Comparison of ENCODE assay signal across 22 cellular contexts in genomic region chr2:33144243-33144642, GRCh38.
DNase-seq lines count a peak whose midpoint lies in the region; FAIRE-seq and TF ChIP-seq lines count a peak whose summit lies in the region.
"Had no signal": no experiment of that assay in that cellular context is flagged by ENCODE, and none has a peak within 500 bp of the region (broad histone marks: within the 10 kb centered on the region; RNA-seq: fewer than 3 reads in every experiment).

No MANE protein-coding gene starts in this region.

- intact Hi-C loops in sigmoid colon (cut with DNase I) (no loop called here), Caco-2 (cut with micrococcal nuclease; ENCODE audit: unreplicated experiment) (no loop called here)

- peak overlapping the region; percentile 6 to 74 (median 68) for H3K27ac ChIP-seq in sigmoid colon
- H3K27ac ChIP-seq: KMS-11 had no signal

- no peak overlapping the region for H3K27ac Mint-ChIP-seq in Caco-2 (ENCODE audit: unreplicated experiment)
- H3K27ac Mint-ChIP-seq: CD4-positive, alpha-beta memory T cell; GM23338 had no signal

- no peaks in the 10 kb centered on the region for H3K27me3 ChIP-seq in sigmoid colon
- no peaks in the 10 kb centered on the region for H3K27me3 ChIP-seq in Caco-2 (replicated peaks; ENCODE audit: control insufficient read depth, insufficient read depth, low read length)

- TF ChIP-seq EP300 in sigmoid colon (IDR thresholded peaks at IDR 0.05): no peak

- POLR2A ChIA-PET in Caco-2 (lab: Charles Lee): no interaction called here

- no peaks in the 10 kb centered on the region for H3K9me3 ChIP-seq in sigmoid colon
- no peaks in the 10 kb centered on the region for H3K9me3 ChIP-seq in Caco-2
- H3K9me3 ChIP-seq: BE2C had no signal

- H3K4me1 ChIP-seq in sigmoid colon: peaks cover 0 to 81% (median 58%) of the 10 kb centered on the region in 4 donors
- no peaks in the 10 kb centered on the region for H3K4me1 ChIP-seq in Caco-2
- H3K4me1 ChIP-seq: BE2C had no signal

- DNase-seq in AG09319 (ENCODE audit: extremely low read depth, low read depth): peak; percentile 57
- DNase-seq in RPMI7951 (ENCODE audit: low read depth): peak; percentile 23
- DNase-seq in fibroblast of mammary gland (ENCODE audit: low read depth): peak; percentile 54
- DNase-seq in sigmoid colon: no peak
- no peak for DNase-seq in Caco-2
- no peak for DNase-seq in effector CD8-positive, alpha-beta T cell (lab: John Stamatoyannopoulos, UW)
- DNase-seq in NCI-H146 treated with DMSO at 0.1 percent for 48 hours (lab: John Stamatoyannopoulos, UW; ENCODE audit: unreplicated experiment): no peak
- DNase-seq in urothelium cell line (ENCODE audit: low spot score): no peak
- DNase-seq: ACHN; BE2C; CD4-positive, alpha-beta memory T cell; DMS79 treated with DMSO at 0.1 percent for 48 hours; GF-D8; MM.1S; NCI-H1105 treated with DMSO at 0.1 percent for 48 hours; NCI-H1930; NCI-H2171 treated with DMSO at 0.1 percent for 48 hours; NCI-H510A; SHP77 had no signal

- H3K36me3 Mint-ChIP-seq in Caco-2 (ENCODE audit: insufficient read depth, unreplicated experiment): no peaks in the 10 kb centered on the region
- H3K36me3 Mint-ChIP-seq: CD4-positive, alpha-beta memory T cell had no signal

- no peak for TF ChIP-seq POLR2A in sigmoid colon (IDR thresholded peaks at IDR 0.05)

- no peak overlapping the region for H3K4me3 ChIP-seq in fibroblast of mammary gland (ENCODE audit: control insufficient read depth, low read depth, low read length)
- no peak overlapping the region for H3K4me3 ChIP-seq in sigmoid colon
- H3K4me3 ChIP-seq in Caco-2 (ENCODE audit: low read depth, low read length): no peak overlapping the region
- H3K4me3 ChIP-seq: GM23338 had no signal

- no peak overlapping the region for H3K4me3 Mint-ChIP-seq in Caco-2 (ENCODE audit: unreplicated experiment)
- H3K4me3 Mint-ChIP-seq: CD4-positive, alpha-beta memory T cell; GM23338 had no signal

- CTCF ChIA-PET in Caco-2 (lab: Charles Lee): no interaction called here

- FAIRE-seq in urothelium cell line (lab: Jason Lieb, UNC): no peak
- FAIRE-seq: D721Med had no signal

- H3K27me3 Mint-ChIP-seq in Caco-2 (ENCODE audit: insufficient read depth, unreplicated experiment): no peaks in the 10 kb centered on the region

- no peaks in the 10 kb centered on the region for H3K9me3 Mint-ChIP-seq in Caco-2 (ENCODE audit: unreplicated experiment)
- H3K9me3 Mint-ChIP-seq: GM23338 had no signal

- no peak for TF ChIP-seq CTCF in AG09319 (IDR thresholded peaks at IDR 0.05; ENCODE audit: low read depth, low read length)
- no peak for TF ChIP-seq CTCF in fibroblast of mammary gland (conservative IDR thresholded peaks at IDR 0.05; ENCODE audit: control insufficient read depth, insufficient read depth, low read depth, low read length)
- no peak for TF ChIP-seq CTCF in sigmoid colon (IDR thresholded peaks at IDR 0.05)
- TF ChIP-seq CTCF in Caco-2 (IDR thresholded peaks at IDR 0.05; ENCODE audit: insufficient read depth in 1 of 2, low read depth in 1 of 2, low read length in 1 of 2, severe bottlenecking in 1 of 2, unreplicated experiment in 1 of 2): no peak

- H3K36me3 ChIP-seq in sigmoid colon (no peaks in the 10 kb centered on the region), Caco-2 (ENCODE audit: control insufficient read depth, insufficient read depth, low read length) (no peaks in the 10 kb centered on the region)
- H3K36me3 ChIP-seq: BE2C had no signal

- BruUV-seq in Caco-2 (replicated peaks; lab: Mats Ljungman, UMichigan): no TSS peak

- no peaks in the 10 kb centered on the region for H3K4me1 Mint-ChIP-seq in Caco-2 (ENCODE audit: low read depth, unreplicated experiment)
- H3K4me1 Mint-ChIP-seq: CD4-positive, alpha-beta memory T cell had no signal

- WGBS in sigmoid colon, 2 donors: 87 to 88% methylated on average over 3 of the region's 3 CpGs

Comparison
In these comparisons a context has a peak if more than half of its experiments do, and no peak if none do; other contexts are left out.
1. DNase-seq: peak in AG09319 (single experiment), RPMI7951 (single experiment) and fibroblast of mammary gland (single experiment); none in sigmoid colon (single experiment), Caco-2 (0 of 2), effector CD8-positive, alpha-beta T cell (single experiment), NCI-H146 treated with DMSO at 0.1 percent for 48 hours (single experiment) and urothelium cell line (single experiment).